Comparison of ENCODE assay signal across 1 cellular context in the genomic region with DNA sequence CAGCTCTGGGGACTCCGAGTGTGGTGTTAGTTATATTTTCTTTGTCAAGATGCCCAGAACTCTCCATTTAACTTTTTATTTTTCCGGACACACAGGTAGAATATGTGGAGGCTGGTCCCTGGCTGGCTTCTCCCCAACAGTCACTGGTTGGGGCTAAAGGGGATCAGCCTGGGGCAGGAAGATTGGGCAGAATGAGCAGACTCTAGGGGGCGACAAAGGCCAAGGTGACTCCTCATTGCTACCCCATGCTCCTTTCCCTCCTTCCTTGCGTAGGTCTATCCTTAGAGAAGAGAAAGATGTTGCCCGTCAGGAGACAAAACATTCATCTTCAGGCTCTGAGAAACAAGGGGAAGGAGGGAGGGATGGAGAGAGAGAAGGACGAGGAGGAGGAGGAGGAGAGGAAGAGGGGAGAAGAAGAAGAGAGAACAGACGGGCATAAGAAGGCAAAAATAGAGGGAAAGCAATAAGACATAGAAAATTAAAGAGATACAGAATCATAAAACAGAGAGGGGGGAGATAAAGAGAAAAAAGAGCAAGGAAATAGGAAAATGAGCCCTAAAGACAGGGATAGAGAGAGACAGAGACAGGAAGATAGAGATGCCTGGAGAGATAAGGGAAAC.
TF ChIP-seq lines count a peak whose summit lies in the region.

No MANE protein-coding gene starts in this region.

TF ChIP-seq in WTC11, 78 proteins besides CTCF, POLR2A, EP300 and RAD21:
- TF ChIP-seq, protein P1, sequence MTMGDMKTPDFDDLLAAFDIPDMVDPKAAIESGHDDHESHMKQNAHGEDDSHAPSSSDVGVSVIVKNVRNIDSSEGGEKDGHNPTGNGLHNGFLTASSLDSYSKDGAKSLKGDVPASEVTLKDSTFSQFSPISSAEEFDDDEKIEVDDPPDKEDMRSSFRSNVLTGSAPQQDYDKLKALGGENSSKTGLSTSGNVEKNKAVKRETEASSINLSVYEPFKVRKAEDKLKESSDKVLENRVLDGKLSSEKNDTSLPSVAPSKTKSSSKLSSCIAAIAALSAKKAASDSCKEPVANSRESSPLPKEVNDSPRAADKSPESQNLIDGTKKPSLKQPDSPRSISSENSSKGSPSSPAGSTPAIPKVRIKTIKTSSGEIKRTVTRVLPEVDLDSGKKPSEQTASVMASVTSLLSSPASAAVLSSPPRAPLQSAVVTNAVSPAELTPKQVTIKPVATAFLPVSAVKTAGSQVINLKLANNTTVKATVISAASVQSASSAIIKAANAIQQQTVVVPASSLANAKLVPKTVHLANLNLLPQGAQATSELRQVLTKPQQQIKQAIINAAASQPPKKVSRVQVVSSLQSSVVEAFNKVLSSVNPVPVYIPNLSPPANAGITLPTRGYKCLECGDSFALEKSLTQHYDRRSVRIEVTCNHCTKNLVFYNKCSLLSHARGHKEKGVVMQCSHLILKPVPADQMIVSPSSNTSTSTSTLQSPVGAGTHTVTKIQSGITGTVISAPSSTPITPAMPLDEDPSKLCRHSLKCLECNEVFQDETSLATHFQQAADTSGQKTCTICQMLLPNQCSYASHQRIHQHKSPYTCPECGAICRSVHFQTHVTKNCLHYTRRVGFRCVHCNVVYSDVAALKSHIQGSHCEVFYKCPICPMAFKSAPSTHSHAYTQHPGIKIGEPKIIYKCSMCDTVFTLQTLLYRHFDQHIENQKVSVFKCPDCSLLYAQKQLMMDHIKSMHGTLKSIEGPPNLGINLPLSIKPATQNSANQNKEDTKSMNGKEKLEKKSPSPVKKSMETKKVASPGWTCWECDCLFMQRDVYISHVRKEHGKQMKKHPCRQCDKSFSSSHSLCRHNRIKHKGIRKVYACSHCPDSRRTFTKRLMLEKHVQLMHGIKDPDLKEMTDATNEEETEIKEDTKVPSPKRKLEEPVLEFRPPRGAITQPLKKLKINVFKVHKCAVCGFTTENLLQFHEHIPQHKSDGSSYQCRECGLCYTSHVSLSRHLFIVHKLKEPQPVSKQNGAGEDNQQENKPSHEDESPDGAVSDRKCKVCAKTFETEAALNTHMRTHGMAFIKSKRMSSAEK (CRISPR knock-in tag; IDR thresholded peaks at IDR 0.05; ENCODE audit: borderline replicate concordance): no peak
- TF ChIP-seq NR2C2 (CRISPR knock-in tag; IDR thresholded peaks at IDR 0.05) (no peak), GTF2I (CRISPR knock-in tag; conservative IDR thresholded peaks at IDR 0.05) (no peak), NR1H2 (CRISPR knock-in tag; IDR thresholded peaks at IDR 0.05) (no peak), NFYB (CRISPR knock-in tag; conservative IDR thresholded peaks at IDR 0.05; ENCODE audit: low read depth) (no peak), PRRX2 (CRISPR knock-in tag; IDR thresholded peaks at IDR 0.05) (no peak), JAZF1 (CRISPR knock-in tag; IDR thresholded peaks at IDR 0.05) (no peak), SMAD3 (CRISPR knock-in tag; IDR thresholded peaks at IDR 0.05; ENCODE audit: borderline replicate concordance) (no peak), ZNF219 (CRISPR knock-in tag; IDR thresholded peaks at IDR 0.05; ENCODE audit: borderline replicate concordance) (no peak)
- TF ChIP-seq, protein P2, sequence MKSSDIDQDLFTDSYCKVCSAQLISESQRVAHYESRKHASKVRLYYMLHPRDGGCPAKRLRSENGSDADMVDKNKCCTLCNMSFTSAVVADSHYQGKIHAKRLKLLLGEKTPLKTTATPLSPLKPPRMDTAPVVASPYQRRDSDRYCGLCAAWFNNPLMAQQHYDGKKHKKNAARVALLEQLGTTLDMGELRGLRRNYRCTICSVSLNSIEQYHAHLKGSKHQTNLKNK (CRISPR knock-in tag; IDR thresholded peaks at IDR 0.05): no peak
- TF ChIP-seq, protein P3, sequence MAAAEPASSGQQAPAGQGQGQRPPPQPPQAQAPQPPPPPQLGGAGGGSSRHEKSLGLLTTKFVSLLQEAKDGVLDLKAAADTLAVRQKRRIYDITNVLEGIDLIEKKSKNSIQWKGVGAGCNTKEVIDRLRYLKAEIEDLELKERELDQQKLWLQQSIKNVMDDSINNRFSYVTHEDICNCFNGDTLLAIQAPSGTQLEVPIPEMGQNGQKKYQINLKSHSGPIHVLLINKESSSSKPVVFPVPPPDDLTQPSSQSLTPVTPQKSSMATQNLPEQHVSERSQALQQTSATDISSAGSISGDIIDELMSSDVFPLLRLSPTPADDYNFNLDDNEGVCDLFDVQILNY (CRISPR knock-in tag; IDR thresholded peaks at IDR 0.05): no peak
